27 cellular contexts compared by ENCODE assay signal in the genomic region with DNA sequence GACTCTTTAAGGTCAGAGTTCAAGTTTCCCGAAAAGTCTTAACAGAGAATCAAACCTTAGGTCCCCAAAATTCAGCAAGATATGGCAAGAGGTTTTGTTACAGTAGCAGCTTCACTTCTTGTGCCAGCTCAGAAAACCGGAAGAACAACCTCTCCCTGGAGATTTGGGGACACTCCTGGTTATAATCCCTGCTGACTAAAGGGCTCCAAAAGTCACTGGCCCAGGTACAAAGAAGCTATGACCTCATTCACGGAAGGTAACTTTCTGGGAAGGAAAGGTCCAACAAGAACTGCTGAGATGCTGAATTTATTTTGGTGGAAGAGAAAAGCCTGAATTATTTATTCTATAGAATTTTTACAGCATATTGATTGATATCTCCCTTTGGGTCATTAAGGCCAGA. TPM values are rescaled to one million over a fixed set of nuclear protein-coding genes. Genes with fewer than 3 reads are reported as not detected.
"Had no signal": no experiment of that assay in that cellular context is flagged by ENCODE, and none has a peak within 500 bp of the region (broad histone marks: within the 10 kb centered on the region; RNA-seq: fewer than 3 reads in every experiment).

No MANE protein-coding gene starts in this region.

- H3K27me3 ChIP-seq: brain microvascular endothelial cell had no signal

- DNase-seq: activated B cell treated with CpG ODN at 0.5 μM for 24 hours; activated CD4-positive, alpha-beta T cell treated with anti-CD3 and anti-CD28 coated beads for 48 hours; activated CD4-positive, alpha-beta T cell treated with anti-CD3 and anti-CD28 coated beads, Interleukin-2, amount 50 U/mL, for 1 hour; activated CD4-positive, alpha-beta T cell treated with anti-CD3 and anti-CD28 coated beads, Interleukin-2, amount 50 U/mL, for 48 hours; activated CD8-positive, alpha-beta memory T cell treated with anti-CD3 and anti-CD28 coated beads for 24 hours; activated CD8-positive, alpha-beta T cell treated with anti-CD3 and anti-CD28 coated beads for 36 hours; activated effector memory CD4-positive, alpha-beta T cell treated with Interleukin-2 at 50 U/mL for 16 hours; activated gamma-delta T cell treated with Interleukin-2 at 50 U/mL for 16 hours; activated naive CD4-positive, alpha-beta T cell treated with anti-CD3 and anti-CD28 coated beads, Interleukin-2, amount 50 U/mL, for 16 hours; activated naive CD4-positive, alpha-beta T cell treated with Interleukin-2 at 50 U/mL for 16 hours; activated T-cell treated with anti-CD3 and anti-CD28 coated beads, Interleukin-2, amount 50 U/mL, for 4 hours; amniotic stem cell; anterior cingulate cortex; brain microvascular endothelial cell; dorsolateral prefrontal cortex; effector memory CD4-positive, alpha-beta T cell; endodermal cell; erythroblast; foreskin fibroblast; head of caudate nucleus; T-helper 17 cell; T1000; WERI-Rb-1 had no signal

- H3K27ac ChIP-seq: brain microvascular endothelial cell, coronary artery, dorsolateral prefrontal cortex, WERI-Rb-1 had no signal

- ATAC-seq: activated CD4-positive, CD25-positive, alpha-beta regulatory T cell treated with anti-CD3 and anti-CD28 coated beads, Interleukin-2, amount 50 U/mL, for 24 hours; activated CD8-positive, alpha-beta T cell treated with anti-CD3 and anti-CD28 coated beads for 36 hours; activated T-cell treated with anti-CD3 and anti-CD28 coated beads, Interleukin-2, amount 50 U/mL, for 4 hours; activated T-helper 17 cell treated with anti-CD3 and anti-CD28 coated beads, Interleukin-2, amount 50 U/mL, for 72 hours; T-helper 17 cell had no signal

- H3K36me3 ChIP-seq: brain microvascular endothelial cell, WERI-Rb-1 had no signal

- H3K4me3 ChIP-seq: coronary artery, dorsolateral prefrontal cortex had no signal

RNA-seq across cellular contexts. Expression of a gene that starts 55.6 kb away (rescaled TPM):
- total RNA-seq: activated B cell treated with CpG ODN at 0.5 μM for 24 hours; activated CD8-positive, alpha-beta T cell treated with anti-CD3 and anti-CD28 coated beads for 36 hours; activated T-cell treated with anti-CD3 and anti-CD28 coated beads, Interleukin-2, amount 50 U/mL, for 4 hours; bronchial epithelial cell; T-helper 17 cell had no signal
